Comparison of ENCODE assay signal across 21 cellular contexts in genomic region chr18:9694174-9694573, GRCh38. TPM values are rescaled to one million over a fixed set of nuclear protein-coding genes. Genes with fewer than 3 reads are reported as not detected.
DNase-seq lines count a peak whose midpoint lies in the region; ATAC-seq, FAIRE-seq and TF ChIP-seq lines count a peak whose summit lies in the region.
"Had no signal": no experiment of that assay in that cellular context is flagged by ENCODE, and none has a peak within 500 bp of the region (broad histone marks: within the 10 kb centered on the region; RNA-seq: fewer than 3 reads in every experiment).

No MANE protein-coding gene starts in this region.

- H2BK15ac ChIP-seq in H1 (ENCODE audit: low read length), result no peak overlapping the region

- TF ChIP-seq EP300 in H1 (IDR thresholded peaks at IDR 0.05; ENCODE audit: borderline replicate concordance in 1 of 2, low read depth in 2 of 2, low read length in 2 of 2) (no peak), sigmoid colon (IDR thresholded peaks at IDR 0.05) (no peak)

- RAD21 ChIA-PET in HCT116 (lab: Charles Lee; ENCODE audit: low non-redundant PET in 1 of 2, low total read pairs in 2 of 2, uncharacterized antibody in 2 of 2, unreplicated experiment in 2 of 2), result no interaction called here

- H3K27ac ChIP-seq in HCT116 (ENCODE audit: low read depth, low read length), result no peak overlapping the region
- no peak overlapping the region for H3K27ac ChIP-seq in H1 (ENCODE audit: low read depth, low read length)
- H3K27ac ChIP-seq in sigmoid colon, result no peak overlapping the region
- H3K27ac ChIP-seq: A549 had no signal

- 85% methylated on average over 5 of the region's 5 CpGs; no CpG with 5 or more reads in 1 of the 2 experiments for WGBS in H1 (ENCODE audit: extremely low coverage in 1 of 2, insufficient coverage in 1 of 2, insufficient read length in 1 of 2, insufficient replicate concordance in 2 of 2, low coverage in 1 of 2, low lambda C conversion rate in 2 of 2, missing lambda C conversion rate in 1 of 2), 2 experiments
- WGBS in sigmoid colon, 2 donors, result 82 to 85% methylated on average over 5 of the region's 5 CpGs

- H3K4me1 Mint-ChIP-seq in stimulated activated effector memory CD8-positive, alpha-beta T cell treated with anti-CD3 and anti-CD28 coated beads, Interleukin-12 subunit alpha, Interleukin-12 subunit beta, amount 100 ng/mL, for 72 hours, result peaks cover 5% of the 10 kb centered on the region
- H3K4me1 Mint-ChIP-seq: CD4-positive, alpha-beta memory T cell; GM23338 had no signal

- TF ChIP-seq POLR2A in HCT116 (IDR thresholded peaks at IDR 0.05; ENCODE audit: borderline replicate concordance, extremely low read depth, insufficient read depth, insufficient read length), result no peak
- TF ChIP-seq POLR2A in H1 (IDR thresholded peaks at IDR 0.05; ENCODE audit: control extremely low read depth in 1 of 2, low read depth in 2 of 2, low read length in 2 of 2), result no peak
- TF ChIP-seq POLR2A in sigmoid colon (IDR thresholded peaks at IDR 0.05), result no peak

- H3K4me3 ChIP-seq in HCT116 (replicated peaks in 1 of 2; ENCODE audit: low read depth in 1 of 2, low read length in 2 of 2) (no peak overlapping the region), H1 (ENCODE audit: extremely low read depth in 1 of 4, insufficient read depth in 2 of 4, low read depth in 3 of 4, low read length in 4 of 4) (no peak overlapping the region), sigmoid colon (no peak overlapping the region)
- H3K4me3 ChIP-seq: A549, GM23338, HAP-1 had no signal

- peaks cover 0 to 5% of the 10 kb centered on the region in 2 experiments; a peak in 1 of 4 replicates for H3K4me1 ChIP-seq in HCT116 (ENCODE audit: control insufficient read depth in 1 of 2, insufficient read depth in 2 of 2, low read length in 2 of 2)
- H3K4me1 ChIP-seq in H1 (replicated peaks in 1 of 4; ENCODE audit: control insufficient read depth in 3 of 4, insufficient read depth in 4 of 4, low read length in 3 of 4), result no peaks in the 10 kb centered on the region
- H3K4me1 ChIP-seq in sigmoid colon, result no peaks in the 10 kb centered on the region
- H3K4me1 ChIP-seq: A549, HAP-1 had no signal

- no peak overlapping the region for H3K56ac ChIP-seq in H1 (replicated peaks; ENCODE audit: insufficient read length, low read depth, low read length)

- no peak overlapping the region for H3K18ac ChIP-seq in H1 (ENCODE audit: extremely low read depth, low read length)

- H4K20me1 ChIP-seq in HCT116 (ENCODE audit: insufficient read depth), result no peaks in the 10 kb centered on the region
- no peaks in the 10 kb centered on the region for H4K20me1 ChIP-seq in H1 (replicated peaks in 1 of 2; ENCODE audit: control insufficient read depth in 1 of 2, insufficient read depth in 2 of 2, low read length in 2 of 2)

- TF ChIP-seq CTCF in HCT116 (IDR thresholded peaks at IDR 0.05 in 2 of 3, conservative IDR thresholded peaks at IDR 0.05 in 1 of 3; ENCODE audit: borderline replicate concordance in 1 of 3, insufficient read depth in 1 of 3, low read depth in 2 of 3, low read length in 2 of 3) (no peak), H1 (IDR thresholded peaks at IDR 0.05; ENCODE audit: control extremely low read depth in 1 of 3, insufficient read depth in 1 of 3, low read depth in 1 of 3, low read length in 3 of 3) (no peak), sigmoid colon (IDR thresholded peaks at IDR 0.05) (no peak)

- no TSS peak for BruUV-seq in HCT116 (replicated peaks; lab: Mats Ljungman, UMichigan)

- no peaks in the 10 kb centered on the region for H3K9me3 ChIP-seq in HCT116 (ENCODE audit: control insufficient read depth in 1 of 2, insufficient read depth in 1 of 2, low read depth in 1 of 2, low read length in 2 of 2)
- H3K9me3 ChIP-seq in H1 (ENCODE audit: insufficient read depth in 2 of 2, low read depth in 1 of 2, low read length in 1 of 2), result no peaks in the 10 kb centered on the region
- no peaks in the 10 kb centered on the region for H3K9me3 ChIP-seq in sigmoid colon
- H3K9me3 ChIP-seq: A549, HAP-1 had no signal

- H3K4me3 Mint-ChIP-seq in stimulated activated effector memory CD8-positive, alpha-beta T cell treated with anti-CD3 and anti-CD28 coated beads, Interleukin-12 subunit alpha, Interleukin-12 subunit beta, amount 100 ng/mL, for 72 hours, result no peak overlapping the region
- H3K4me3 Mint-ChIP-seq: CD4-positive, alpha-beta memory T cell; GM23338 had no signal

- H2AK5ac ChIP-seq in H1 (ENCODE audit: low read depth, low read length), result no peak overlapping the region

- H3K4ac ChIP-seq in H1 (replicated peaks; ENCODE audit: insufficient read length, low read depth, low read length), result no peak overlapping the region

- no peak for FAIRE-seq in H1 (lab: Jason Lieb, UNC)
- FAIRE-seq: A549, GM18507, H54 had no signal

- H2BK5ac ChIP-seq in H1 (ENCODE audit: low read depth, low read length), result no peak overlapping the region

- H3K23me2 ChIP-seq in H1 (ENCODE audit: low read depth, low read length), result no peaks in the 10 kb centered on the region

- H3K23ac ChIP-seq in H1 (ENCODE audit: insufficient read length), result no peak overlapping the region

- no peaks in the 10 kb centered on the region for H3K79me1 ChIP-seq in H1 (ENCODE audit: low read depth, low read length)

- no peak overlapping the region for H3K27ac Mint-ChIP-seq in stimulated activated effector memory CD8-positive, alpha-beta T cell treated with anti-CD3 and anti-CD28 coated beads, Interleukin-12 subunit alpha, Interleukin-12 subunit beta, amount 100 ng/mL, for 72 hours
- H3K27ac Mint-ChIP-seq: CD4-positive, alpha-beta memory T cell; GM23338 had no signal

- no peak overlapping the region for H2BK12ac ChIP-seq in H1 (ENCODE audit: low read depth, low read length)

- ATAC-seq in HCT116, result peak; percentile 30; the same call in 1 of the 2 replicates
- ATAC-seq in stimulated activated effector memory CD8-positive, alpha-beta T cell treated with anti-CD3 and anti-CD28 coated beads, Interleukin-12 subunit alpha, Interleukin-12 subunit beta, amount 100 ng/mL, for 72 hours, result no peak
- ATAC-seq: A549, GM23338 had no signal

- H2AFZ ChIP-seq in HCT116 (ENCODE audit: low read depth, low read length, poor library complexity, severe bottlenecking) (peak overlapping the region; percentile 1), H1 (ENCODE audit: low read length) (no peak overlapping the region)
- H2AFZ ChIP-seq: GM23338 had no signal

- H3K9me2 ChIP-seq in HCT116 (ENCODE audit: insufficient read depth), result no peaks in the 10 kb centered on the region

- H4K8ac ChIP-seq in H1 (ENCODE audit: extremely low read depth, insufficient read depth, low read length), result no peak overlapping the region

- POLR2A ChIA-PET in HCT116 (lab: Charles Lee) (no interaction called here), H1 (lab: Charles Lee; ENCODE audit: partially characterized antibody) (no interaction called here)

- no peak overlapping the region for H2BK120ac ChIP-seq in H1 (replicated peaks; ENCODE audit: low read depth, low read length)

- no peaks in the 10 kb centered on the region for H3K36me3 Mint-ChIP-seq in stimulated activated effector memory CD8-positive, alpha-beta T cell treated with anti-CD3 and anti-CD28 coated beads, Interleukin-12 subunit alpha, Interleukin-12 subunit beta, amount 100 ng/mL, for 72 hours
- H3K36me3 Mint-ChIP-seq: CD4-positive, alpha-beta memory T cell had no signal

- H3K36me3 ChIP-seq in HCT116 (ENCODE audit: control insufficient read depth in 1 of 2, insufficient read depth in 2 of 2, low read length in 2 of 2) (no peaks in the 10 kb centered on the region), H1 (ENCODE audit: control insufficient read depth in 2 of 4, insufficient read depth in 4 of 4, low read length in 3 of 4) (no peaks in the 10 kb centered on the region), sigmoid colon (no peaks in the 10 kb centered on the region)
- H3K36me3 ChIP-seq: HAP-1 had no signal

- no peak overlapping the region for H3K9ac ChIP-seq in HCT116 (ENCODE audit: low read length)
- H3K9ac ChIP-seq in H1 (replicated peaks in 1 of 4; ENCODE audit: extremely low read depth in 1 of 4, low read depth in 3 of 4, low read length in 3 of 4), result no peak overlapping the region

- H3K79me2 ChIP-seq in HCT116 (ENCODE audit: insufficient read depth, low read length) (no peaks in the 10 kb centered on the region), H1 (ENCODE audit: control insufficient read depth in 1 of 2, insufficient read depth in 2 of 2, low read length in 2 of 2) (no peaks in the 10 kb centered on the region)

- no peaks in the 10 kb centered on the region for H3K9me3 Mint-ChIP-seq in stimulated activated effector memory CD8-positive, alpha-beta T cell treated with anti-CD3 and anti-CD28 coated beads, Interleukin-12 subunit alpha, Interleukin-12 subunit beta, amount 100 ng/mL, for 72 hours
- H3K9me3 Mint-ChIP-seq: CD4-positive, alpha-beta memory T cell had no signal

- no peak overlapping the region for H4K5ac ChIP-seq in H1 (ENCODE audit: insufficient read length, low read depth, low read length)

- no peak overlapping the region for H3K14ac ChIP-seq in H1 (ENCODE audit: insufficient read length)

- no peak for TF ChIP-seq RAD21 in HCT116 (IDR thresholded peaks at IDR 0.05; ENCODE audit: low read depth)
- no peak for TF ChIP-seq RAD21 in H1 (IDR thresholded peaks at IDR 0.05 in 1 of 2, conservative IDR thresholded peaks at IDR 0.05 in 1 of 2; ENCODE audit: low read depth in 2 of 2, low read length in 2 of 2)

- no peak overlapping the region for H2BK20ac ChIP-seq in H1 (ENCODE audit: low read length)

- no peak overlapping the region for H4K91ac ChIP-seq in H1 (replicated peaks; ENCODE audit: insufficient read length, low read length)

- H3K27me3 ChIP-seq in HCT116 (ENCODE audit: insufficient read depth, low read length) (no peaks in the 10 kb centered on the region), H1 (replicated peaks in 1 of 4; ENCODE audit: control insufficient read depth in 3 of 4, extremely low read depth in 1 of 4, insufficient read depth in 3 of 4, low read length in 3 of 4) (no peaks in the 10 kb centered on the region), sigmoid colon (no peaks in the 10 kb centered on the region)

- CTCF ChIA-PET in HCT116 (lab: Charles Lee) (interaction anchor here (1.0 to 1.3 kb wide), 2 partner anchors 11 to 82 kb away, joined by 3 to 4 read pairs; no protein-coding TSS in a partner anchor), H1 (lab: Charles Lee; ENCODE audit: partially characterized antibody) (interaction anchor here (0.6 to 1.1 kb wide), 4 partner anchors 19 to 83 kb away, joined by 3 to 4 read pairs (median 3); no protein-coding TSS in a partner anchor)

- intact Hi-C loops in HCT116 (cut with micrococcal nuclease) (no loop called here), sigmoid colon (cut with DNase I) (no loop called here)

- no peak overlapping the region for H3K4me2 ChIP-seq in HCT116 (ENCODE audit: low read length)
- H3K4me2 ChIP-seq in H1 (ENCODE audit: insufficient read depth in 1 of 2, low read depth in 2 of 2, low read length in 2 of 2), result no peak overlapping the region
- H3K4me2 ChIP-seq: A549, GM23338 had no signal

- DNase-seq in HCT116 (ENCODE audit: low read depth, low spot score), result no peak
- no peak for DNase-seq in H1 (ENCODE audit: low read depth in 1 of 2, low spot score in 2 of 2)
- peak; percentile 37 for DNase-seq in mesenteric fat pad (ENCODE audit: low spot score)
- DNase-seq in sigmoid colon, result peak; percentile 24
- no peak for DNase-seq in stimulated activated effector memory CD8-positive, alpha-beta T cell treated with anti-CD3 and anti-CD28 coated beads, Interleukin-12 subunit alpha, Interleukin-12 subunit beta, amount 100 ng/mL, for 72 hours (ENCODE audit: low spot score in 2 of 2)
- DNase-seq in AG20443 (ENCODE audit: low spot score), result no peak
- no peak for DNase-seq in NCI-H226
- DNase-seq in cerebellar nuclear complex (lab: John Stamatoyannopoulos, UW), result no peak
- DNase-seq: 8988T; ACHN; C1 segment of cervical spinal cord; Calu3; CD4-positive, alpha-beta memory T cell; COR-L47; DMS79 treated with DMSO at 0.1 percent for 48 hours; GF-D8 had no signal

RNA-seq across cellular contexts. Expression of gene RAB31, which starts 13.9 kb away (rescaled TPM):
- total RNA-seq in HCT116 (2021; ENCODE audit: unreplicated experiment) (46.9 TPM), mesenteric fat pad (80.7 TPM), sigmoid colon (10 to 100 TPM; 52.0 to 74.6 (median 65.9) TPM)
- polyA plus RNA-seq in HCT116 (2012), result 17.8 and 18.6 TPM in 2 replicates
- 39.3 and 40.9 TPM in 2 replicates for total RNA-seq in H1 (2021; fragmentation: NEBNext Ultra II Directional; extraction: Animal tissue kit (Norgen Biotek cat#: 25700))
- polyA plus RNA-seq in H1 (2011; rRNA removed) (15.2 TPM in 2 replicates), sigmoid colon (10 to 100 TPM; 16.2 to 22.2 (median 21.8) TPM)
- 16.7 TPM for polyA plus RNA-seq in H1 (2011; cell fraction: cytosol; rRNA removed)
- 27.4 TPM for polyA plus RNA-seq in H1 (2011; cell fraction: nucleus; rRNA removed)
- polyA plus RNA-seq in H1 (2012, experiment 1 of 2), result 17.8 to 28.0 TPM (median 22.6 TPM) in 4 replicates
- polyA plus RNA-seq in H1 (2012, experiment 2 of 2), result 6.0 TPM
- 65.4 TPM for polyA plus RNA-seq in H1 (2013, experiment 1 of 2)
- polyA plus RNA-seq in H1 (2013, experiment 2 of 2), result 69.7 TPM
- 54.0 and 57.9 TPM in 2 replicates for polyA minus RNA-seq in H1 (2011; rRNA and poly(A)+ RNA removed)
- polyA minus RNA-seq in H1 (2011; cell fraction: cytosol; rRNA and poly(A)+ RNA removed), result 14.6 TPM
- polyA minus RNA-seq in H1 (2011; cell fraction: nucleus; rRNA and poly(A)+ RNA removed), result 33.4 TPM

Comparison
In these comparisons a context has a peak if more than half of its experiments do, and no peak if none do; other contexts are left out.
1. DNase-seq: peak in mesenteric fat pad (single experiment) and sigmoid colon (single experiment); none in HCT116 (single experiment), H1 (0 of 2), stimulated activated effector memory CD8-positive, alpha-beta T cell treated with anti-CD3 and anti-CD28 coated beads, Interleukin-12 subunit alpha, Interleukin-12 subunit beta, amount 100 ng/mL, for 72 hours (0 of 2), AG20443 (single experiment), NCI-H226 (single experiment) and cerebellar nuclear complex (0 of 2).